ENCODE assay signal across 8 cellular contexts in genomic region chr13:112587359-112587766, GRCh38. TPM values are rescaled to one million over a fixed set of nuclear protein-coding genes. Genes with fewer than 3 reads are reported as not detected.
DNase-seq lines count a peak whose midpoint lies in the region; ATAC-seq and TF ChIP-seq lines count a peak whose summit lies in the region.

No MANE protein-coding gene starts in this region.

- no peaks in the 10 kb centered on the region for H3K9me3 ChIP-seq in lower lobe of right lung

- peak; percentile 6 for TF ChIP-seq CTCF in AG09309 (IDR thresholded peaks at IDR 0.05; ENCODE audit: control insufficient read depth, insufficient read depth, low read depth, low read length, missing control alignments)
- TF ChIP-seq CTCF in dorsolateral prefrontal cortex (IDR thresholded peaks at IDR 0.05 in 54 of 56, conservative IDR thresholded peaks at IDR 0.05 in 2 of 56; ENCODE audit: low read depth in 1 of 56, partially characterized antibody in 56 of 56): peak in 4 of 56 donors; percentile 4 to 28 (median 9)
- peak; percentile 24 for TF ChIP-seq CTCF in lower lobe of right lung (IDR thresholded peaks at IDR 0.05)

- no peaks in the 10 kb centered on the region for H3K27me3 ChIP-seq in dorsolateral prefrontal cortex
- no peaks in the 10 kb centered on the region for H3K27me3 ChIP-seq in lower lobe of right lung (ENCODE audit: low read depth)

- ATAC-seq in GM18858 (IDR thresholded peaks at IDR 0.05; ENCODE audit: unreplicated experiment) (peak; percentile 30), HG03097 (IDR thresholded peaks at IDR 0.05; ENCODE audit: low FRiP score, unreplicated experiment) (peak; percentile 35), lower lobe of right lung (peak; percentile 91 to 96)

- H3K27ac ChIP-seq in dorsolateral prefrontal cortex (peak overlapping the region in 57 of 59 donors; percentile 52 to 97 (median 91)), lower lobe of right lung (peak overlapping the region; percentile 97)

- peaks cover 33% of the 10 kb centered on the region for H3K4me1 ChIP-seq in lower lobe of right lung

- H3K36me3 ChIP-seq in lower lobe of right lung: no peaks in the 10 kb centered on the region

- H3K4me3 ChIP-seq in AG09309 (ENCODE audit: control insufficient read depth, low read depth, low read length) (peak overlapping the region; percentile 98), dorsolateral prefrontal cortex (peak overlapping the region; percentile 68 to 100 (median 94)), lower lobe of right lung (peak overlapping the region; percentile 97)

- intact Hi-C loops in dorsolateral prefrontal cortex (cut with DNase I): no loop called here
- intact Hi-C loops in lower lobe of right lung (cut with DNase I): no loop called here

- DNase-seq in AG09309 (ENCODE audit: low read depth) (peak; percentile 33), NCI-H2227 treated with DMSO at 0.1 percent for 48 hours (lab: John Stamatoyannopoulos, UW) (peak; percentile 23), dorsolateral prefrontal cortex (peak; percentile 47 to 91 (median 67)), lower lobe of right lung (peak; percentile 89)
- peak; percentile 62 for DNase-seq in activated CD4-positive, alpha-beta T cell treated with anti-CD3 and anti-CD28 coated beads, Interleukin-2, amount 50 U/mL, for 1 hour
- peak in 2 of 3 donors; percentile 38 to 58 for DNase-seq in stimulated activated CD4-positive, alpha-beta T cell treated with anti-CD3 and anti-CD28 coated beads, TNF-alpha, amount 100 ng/mL, for 1 hour (ENCODE audit: low read depth in 3 of 3, low spot score in 1 of 3)

RNA-seq across cellular contexts. Expression of gene TUBGCP3, which starts 0.6 kb away (rescaled TPM):
- total RNA-seq in dorsolateral prefrontal cortex (10 to 100 TPM; 29.5 to 60.5 (median 44.0) TPM), lower lobe of right lung (34.5 TPM)

Comparison
In these comparisons a context has a peak if more than half of its experiments do, and no peak if none do; other contexts are left out.
1. Peak in every context shown above with its lines: DNase-seq, ATAC-seq, H3K4me3 ChIP-seq and H3K27ac ChIP-seq.
2. DNase-seq: peak in every context shown above with its lines; median percentile 89 in lower lobe of right lung; 67 in dorsolateral prefrontal cortex; 62 in activated CD4-positive, alpha-beta T cell treated with anti-CD3 and anti-CD28 coated beads, Interleukin-2, amount 50 U/mL, for 1 hour; 48 in stimulated activated CD4-positive, alpha-beta T cell treated with anti-CD3 and anti-CD28 coated beads, TNF-alpha, amount 100 ng/mL, for 1 hour; 33 in AG09309; 23 in NCI-H2227 treated with DMSO at 0.1 percent for 48 hours.
3. ATAC-seq: peak in every context shown above with its lines; median percentile 94 in lower lobe of right lung; 35 in HG03097; 30 in GM18858.